5 cellular contexts compared by ENCODE assay signal in genomic region chr10:46087381-46087780, GRCh38. TPM values are rescaled to one million over a fixed set of nuclear protein-coding genes. Genes with fewer than 3 reads are reported as not detected.
"Had no signal": no experiment of that assay in that cellular context is flagged by ENCODE, and none has a peak within 500 bp of the region (broad histone marks: within the 10 kb centered on the region; RNA-seq: fewer than 3 reads in every experiment).

No MANE protein-coding gene starts in this region.

RNA-seq across cellular contexts. Expression of gene MSMB, which starts 41.3 kb away (rescaled TPM):
- total RNA-seq: HepG2, HT-29, HT1080, IMR-90, K562 had no signal
